In the genomic region with DNA sequence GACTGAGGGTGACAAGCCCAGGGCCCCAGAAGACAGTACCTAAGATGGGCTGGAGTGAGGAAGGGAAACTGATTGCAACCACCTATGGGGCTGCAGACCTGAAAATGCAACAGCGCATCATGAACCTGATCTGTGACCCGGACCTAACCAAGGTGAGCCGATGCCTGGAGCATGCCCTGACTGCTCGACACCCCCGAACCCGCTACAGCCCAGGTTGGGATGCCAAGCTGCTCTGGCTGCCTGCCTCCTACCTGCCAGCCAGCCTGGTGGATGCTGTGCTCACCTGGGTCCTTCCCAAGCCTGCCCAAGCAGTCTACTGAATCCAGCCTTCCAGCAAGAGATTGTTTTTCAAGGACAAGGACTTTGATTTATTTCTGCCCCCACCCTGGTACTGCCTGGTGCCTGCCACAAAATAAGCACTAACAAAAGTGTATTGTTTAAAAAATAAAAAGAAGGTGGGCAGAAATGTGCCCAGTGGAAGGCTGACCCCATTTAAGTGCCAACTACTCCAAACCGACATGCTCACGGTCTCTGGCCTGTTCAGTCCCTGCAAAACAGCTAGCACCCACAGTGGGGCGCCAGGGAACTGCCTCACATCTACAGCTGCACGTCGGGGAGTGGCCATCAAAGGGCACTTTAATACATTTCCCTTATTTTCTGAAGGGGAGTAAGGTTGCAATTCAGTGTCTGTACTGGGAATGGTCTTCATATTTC, we compare ENCODE assay signal across 8 cellular contexts. TPM values are rescaled to one million over a fixed set of nuclear protein-coding genes. Genes with fewer than 3 reads are reported as not detected.
DNase-seq lines count a peak whose midpoint lies in the region; TF ChIP-seq lines count a peak whose summit lies in the region.

No MANE protein-coding gene starts in this region.

- no peaks in the 10 kb centered on the region for H3K27me3 ChIP-seq in MG63

- H3K36me3 ChIP-seq in MG63: peaks cover 53% of the 10 kb centered on the region

- CTCF ChIA-PET in MCF 10A (lab: Yijun Ruan, JAX): interaction anchor here (0.6 to 1.8 kb wide), 5 partner anchors 8 to 668 kb away, joined by 3 to 10 read pairs (median 5); no protein-coding TSS in a partner anchor

- H3K27me3 Mint-ChIP-seq in MCF 10A (ENCODE audit: insufficient read depth, unreplicated experiment): no peaks in the 10 kb centered on the region

- no peak overlapping the region for H3K4me3 ChIP-seq in GM12865 (ENCODE audit: low read depth, low read length)
- H3K4me3 ChIP-seq in MG63: no peak overlapping the region

- intact Hi-C loops in MCF 10A (cut with micrococcal nuclease): no loop called here

- TF ChIP-seq CTCF in GM12865 (IDR thresholded peaks at IDR 0.05; ENCODE audit: insufficient read depth, low read depth, low read length, missing control alignments) (peak; percentile 70), MCF 10A (IDR thresholded peaks at IDR 0.05; ENCODE audit: unreplicated experiment) (peak; percentile 56)

- no peaks in the 10 kb centered on the region for H3K9me3 ChIP-seq in MG63

- H3K9me3 Mint-ChIP-seq in MCF 10A (ENCODE audit: unreplicated experiment): no peaks in the 10 kb centered on the region

- H3K4me1 Mint-ChIP-seq in MCF 10A (ENCODE audit: insufficient read depth, unreplicated experiment): peaks cover 8% of the 10 kb centered on the region

- H3K4me3 Mint-ChIP-seq in MCF 10A (ENCODE audit: unreplicated experiment): peak overlapping the region; percentile 3

- H3K27ac Mint-ChIP-seq in MCF 10A (ENCODE audit: low read depth, unreplicated experiment): no peak overlapping the region

- DNase-seq in GM12865 (ENCODE audit: low read depth): peak; percentile 77
- DNase-seq in MG63: peak; percentile 71
- peak in 4 of 5 experiments; percentile 33 to 78 (median 48) for DNase-seq in T-helper 2 cell
- DNase-seq in MCF 10A (ENCODE audit: unreplicated experiment): peak; percentile 70
- DNase-seq in kidney glomerular epithelial cell (lab: John Stamatoyannopoulos, UW): peak; percentile 33
- peak; percentile 65 for DNase-seq in stimulated activated CD4-positive, alpha-beta T cell treated with anti-CD3 and anti-CD28 coated beads, Interleukin-4, amount 100 ng/mL, for 24 hours
- no peak for DNase-seq in NCI-H1092 treated with DMSO at 0.1 percent for 48 hours (lab: John Stamatoyannopoulos, UW)
- no peak for DNase-seq in ureter (ENCODE audit: low spot score)

- POLR2A ChIA-PET in MCF 10A (lab: Yijun Ruan, JAX): interaction anchor here (0.6 to 1.3 kb wide), 3 partner anchors 8 to 1292 kb away, joined by 3 to 5 read pairs (median 3); no protein-coding TSS in a partner anchor

- BruUV-seq in MCF 10A (replicated peaks; lab: Mats Ljungman, UMichigan): no TSS peak

- H3K36me3 Mint-ChIP-seq in MCF 10A (ENCODE audit: insufficient read depth, unreplicated experiment): peaks cover 42% of the 10 kb centered on the region

RNA-seq across cellular contexts. Expression of a gene that starts 4.2 kb away (rescaled TPM):
- 3.1 and 5.0 TPM in 2 replicates for total RNA-seq in MG63 (2014; rRNA removed; shearing (Covaris generic); ENCODE audit: low replicate concordance)
- 2.5 and 3.9 TPM in 2 replicates for total RNA-seq in MCF 10A (2022)
- total RNA-seq in ureter: 5.8 TPM

RNA-seq across cellular contexts. Expression of a gene that starts 4.4 kb away (rescaled TPM):
- total RNA-seq in MG63 (2014; rRNA removed; shearing (Covaris generic); ENCODE audit: low replicate concordance): 1,474 and 1,678 TPM in 2 replicates
- 552 and 724 TPM in 2 replicates for total RNA-seq in MCF 10A (2022)
- 905 TPM for total RNA-seq in ureter

RNA-seq across cellular contexts. Expression of a gene that starts 8.5 kb away (rescaled TPM):
- total RNA-seq in MG63 (2014; rRNA removed; shearing (Covaris generic); ENCODE audit: low replicate concordance): 75.7 and 97.6 TPM in 2 replicates
- 75.8 and 84.3 TPM in 2 replicates for total RNA-seq in MCF 10A (2022)
- 105 TPM for total RNA-seq in ureter

RNA-seq across cellular contexts. Expression of a gene that starts 16.7 kb away (rescaled TPM):
- 18.8 and 27.4 TPM in 2 replicates for total RNA-seq in MG63 (2014; rRNA removed; shearing (Covaris generic); ENCODE audit: low replicate concordance)
- total RNA-seq in MCF 10A (2022) (2.1 and 3.0 TPM in 2 replicates), ureter (99.7 TPM)

RNA-seq across cellular contexts. Expression of a gene that starts 18.5 kb away (rescaled TPM):
- 2.8 and 3.9 TPM in 2 replicates for total RNA-seq in MG63 (2014; rRNA removed; shearing (Covaris generic); ENCODE audit: low replicate concordance)
- total RNA-seq in MCF 10A (2022) (1.9 TPM in 2 replicates), ureter (7.2 TPM)

Comparison
In these comparisons a context has a peak if more than half of its experiments do, and no peak if none do; other contexts are left out.
1. DNase-seq: peak in GM12865 (single experiment), MG63 (single experiment), T-helper 2 cell (4 of 5), MCF 10A (single experiment), kidney glomerular epithelial cell (single experiment) and stimulated activated CD4-positive, alpha-beta T cell treated with anti-CD3 and anti-CD28 coated beads, Interleukin-4, amount 100 ng/mL, for 24 hours (single experiment); none in NCI-H1092 treated with DMSO at 0.1 percent for 48 hours (single experiment) and ureter (single experiment).